ENCODE assay signal across 32 cellular contexts in the genomic region with DNA sequence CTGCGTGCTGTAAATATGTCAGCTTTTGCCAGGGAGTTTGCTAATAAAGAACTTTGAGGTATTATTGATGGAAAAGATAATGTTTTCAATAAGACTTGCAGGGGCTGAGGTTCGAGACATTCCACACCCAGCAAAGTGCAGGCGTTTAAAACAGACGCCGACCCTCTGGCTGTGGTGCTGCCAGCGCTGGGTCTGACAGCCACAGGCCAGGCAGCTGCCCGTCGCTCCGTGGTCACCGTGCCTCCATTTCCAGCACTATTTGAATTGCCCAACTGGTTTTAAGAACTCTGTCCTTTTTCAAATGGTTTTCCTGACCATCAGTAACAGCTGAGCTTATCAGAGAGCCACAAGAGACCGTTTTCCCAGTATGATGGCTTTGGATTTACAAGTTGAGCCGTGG. TPM values are rescaled to one million over a fixed set of nuclear protein-coding genes. Genes with fewer than 3 reads are reported as not detected.
"Had no signal": no experiment of that assay in that cellular context is flagged by ENCODE, and none has a peak within 500 bp of the region (broad histone marks: within the 10 kb centered on the region; RNA-seq: fewer than 3 reads in every experiment).

No MANE protein-coding gene starts in this region.

- H3K4me1 Mint-ChIP-seq: activated CD4-positive, alpha-beta T cell treated with anti-CD3 and anti-CD28 coated beads, Interleukin-2, amount 10 ng/mL, durations not matched to agents 24 days and 14 days; activated T-helper 17 cell treated with anti-CD3 and anti-CD28 coated beads, Interleukin-2, amount 50 U/mL, for 72 hours had no signal

- H3K4me2 ChIP-seq: SK-N-SH had no signal

- H3K9me3 Mint-ChIP-seq: activated CD4-positive, alpha-beta T cell treated with anti-CD3 and anti-CD28 coated beads, Interleukin-2, amount 10 ng/mL, durations not matched to agents 24 days and 14 days; activated CD8-positive, alpha-beta T cell treated with anti-CD3 and anti-CD28 coated beads for 36 hours; activated naive CD8-positive, alpha-beta T cell treated with anti-CD3 and anti-CD28 coated beads, Interleukin-2, amount 10 ng/mL, durations not matched to agents 7 days and 5 days; activated T-cell treated with anti-CD3 and anti-CD28 coated beads, Interleukin-2, amount 50 U/mL, for 72 hours; activated T-helper 17 cell treated with anti-CD3 and anti-CD28 coated beads, Interleukin-2, amount 50 U/mL, for 72 hours; T-helper 1 cell treated with Interleukin-12 subunit alpha and Interleukin-12 subunit beta and Interleukin-4 antibody, amounts not matched to agents 30 μg/mL and 1 μg/mL, for 36 hours; T-helper 2 cell treated with Interferon-gamma antibody and Interleukin-4, amounts not matched to agents 5 μg/mL and 100 μg/mL, for 36 hours had no signal

- H3K27ac Mint-ChIP-seq: activated CD4-positive, alpha-beta T cell treated with anti-CD3 and anti-CD28 coated beads, Interleukin-2, amount 10 ng/mL, durations not matched to agents 24 days and 14 days; activated CD8-positive, alpha-beta T cell treated with anti-CD3 and anti-CD28 coated beads for 36 hours; activated naive CD8-positive, alpha-beta T cell treated with anti-CD3 and anti-CD28 coated beads, Interleukin-2, amount 10 ng/mL, durations not matched to agents 7 days and 5 days; activated T-cell treated with anti-CD3 and anti-CD28 coated beads, Interleukin-2, amount 50 U/mL, for 72 hours; activated T-helper 17 cell treated with anti-CD3 and anti-CD28 coated beads, Interleukin-2, amount 50 U/mL, for 72 hours; T-helper 1 cell treated with Interleukin-12 subunit alpha and Interleukin-12 subunit beta and Interleukin-4 antibody, amounts not matched to agents 30 μg/mL and 1 μg/mL, for 36 hours; T-helper 2 cell treated with Interferon-gamma antibody and Interleukin-4, amounts not matched to agents 5 μg/mL and 100 μg/mL, for 36 hours had no signal

- H3K9me3 ChIP-seq: ascending aorta, MG63, SJSA1, SK-N-SH had no signal

- H3K27me3 ChIP-seq: ascending aorta had no signal

- DNase-seq: activated CD4-positive, alpha-beta T cell treated with anti-CD3 and anti-CD28 coated beads, Interleukin-2, amount 10 ng/mL, durations not matched to agents 24 days and 14 days; activated CD4-positive, alpha-beta T cell treated with anti-CD3 and anti-CD28 coated beads, Interleukin-2, amount 50 U/mL, for 4 hours; activated CD8-positive, alpha-beta T cell treated with anti-CD3 and anti-CD28 coated beads for 36 hours; activated effector memory CD4-positive, alpha-beta T cell treated with anti-CD3 and anti-CD28 coated beads, Interleukin-2, amount 50 U/mL, for 16 hours; activated naive CD4-positive, alpha-beta T cell; activated naive CD4-positive, alpha-beta T cell treated with anti-CD3 and anti-CD28 coated beads, Interleukin-2, amount 50 U/mL, for 16 hours; activated naive CD8-positive, alpha-beta T cell treated with anti-CD3 and anti-CD28 coated beads, Interleukin-2, amount 10 ng/mL, durations not matched to agents 7 days and 5 days; activated T-cell treated with anti-CD3 and anti-CD28 coated beads, Interleukin-2, amount 50 U/mL, for 1 hour; activated T-cell treated with anti-CD3 and anti-CD28 coated beads, Interleukin-2, amount 50 U/mL, for 72 hours; amygdala; Kasumi-1; KG1; MG63; NCI-H1048; NCI-H146; NCI-H187; NCI-H2029 treated with DMSO at 0.1 percent for 48 hours; NCI-H2107; NCI-H2171; NCI-H510A; NCI-H526; OCI-M1; SHP77; SK-N-SH had no signal

- H3K27ac ChIP-seq: ascending aorta, cardiac muscle cell, SJSA1 had no signal

- H3K36me3 Mint-ChIP-seq: activated naive CD8-positive, alpha-beta T cell treated with anti-CD3 and anti-CD28 coated beads, Interleukin-2, amount 10 ng/mL, durations not matched to agents 7 days and 5 days had no signal

- H3K4me3 Mint-ChIP-seq: activated CD4-positive, alpha-beta T cell treated with anti-CD3 and anti-CD28 coated beads, Interleukin-2, amount 10 ng/mL, durations not matched to agents 24 days and 14 days; activated CD8-positive, alpha-beta T cell treated with anti-CD3 and anti-CD28 coated beads for 36 hours; activated naive CD8-positive, alpha-beta T cell treated with anti-CD3 and anti-CD28 coated beads, Interleukin-2, amount 10 ng/mL, durations not matched to agents 7 days and 5 days; activated T-cell treated with anti-CD3 and anti-CD28 coated beads, Interleukin-2, amount 50 U/mL, for 72 hours; activated T-helper 17 cell treated with anti-CD3 and anti-CD28 coated beads, Interleukin-2, amount 50 U/mL, for 72 hours; T-helper 1 cell treated with Interleukin-12 subunit alpha and Interleukin-12 subunit beta and Interleukin-4 antibody, amounts not matched to agents 30 μg/mL and 1 μg/mL, for 36 hours; T-helper 2 cell treated with Interferon-gamma antibody and Interleukin-4, amounts not matched to agents 5 μg/mL and 100 μg/mL, for 36 hours had no signal

- ATAC-seq: activated CD8-positive, alpha-beta T cell treated with anti-CD3 and anti-CD28 coated beads for 36 hours; activated T-cell treated with anti-CD3 and anti-CD28 coated beads, Interleukin-2, amount 50 U/mL, for 72 hours; activated T-helper 17 cell treated with anti-CD3 and anti-CD28 coated beads, Interleukin-2, amount 50 U/mL, for 72 hours had no signal

- H3K4me1 ChIP-seq: ascending aorta, SJSA1 had no signal

- H3K36me3 ChIP-seq: ascending aorta, cardiac muscle cell, MG63, SJSA1 had no signal

- H3K9ac ChIP-seq: SK-N-SH had no signal

- H3K4me3 ChIP-seq: ascending aorta, cardiac muscle cell, MG63, SJSA1 had no signal

- FAIRE-seq: TTC549 had no signal

RNA-seq across cellular contexts. Expression of gene ALX4, which starts 28.1 kb away (rescaled TPM):
- total RNA-seq: activated CD4-positive, alpha-beta T cell treated with anti-CD3 and anti-CD28 coated beads, Interleukin-2, amount 10 ng/mL, durations not matched to agents 24 days and 14 days; activated CD8-positive, alpha-beta memory T cell treated with anti-CD3 and anti-CD28 coated beads for 36 hours; activated CD8-positive, alpha-beta T cell treated with anti-CD3 and anti-CD28 coated beads for 36 hours; activated naive CD8-positive, alpha-beta T cell treated with anti-CD3 and anti-CD28 coated beads, Interleukin-2, amount 10 ng/mL, durations not matched to agents 7 days and 5 days; activated T-cell treated with anti-CD3 and anti-CD28 coated beads, Interleukin-2, amount 50 U/mL, for 72 hours; activated T-helper 17 cell treated with anti-CD3 and anti-CD28 coated beads, Interleukin-2, amount 50 U/mL, for 72 hours; ascending aorta had no signal
- polyA plus RNA-seq: cardiac muscle cell had no signal
